Comparison of ENCODE assay signal across 8 cellular contexts in the genomic region with DNA sequence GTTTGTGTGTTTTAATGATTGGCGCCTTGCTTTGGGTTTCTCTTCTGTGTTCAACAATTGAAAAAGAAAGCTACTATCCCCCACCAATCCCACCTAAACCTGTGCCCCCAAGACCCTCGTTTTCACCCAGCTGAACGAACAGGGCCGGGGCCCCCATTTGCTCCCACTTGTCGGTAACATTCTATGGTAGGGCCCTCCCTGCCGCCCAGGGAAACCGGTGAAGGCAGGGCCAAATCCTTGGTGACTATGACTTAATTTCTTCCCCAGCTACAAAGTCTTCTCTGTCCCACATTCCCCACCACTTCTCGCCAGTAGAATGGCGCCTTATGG. TPM values are rescaled to one million over a fixed set of nuclear protein-coding genes. Genes with fewer than 3 reads are reported as not detected.
DNase-seq lines count a peak whose midpoint lies in the region; ATAC-seq and TF ChIP-seq lines count a peak whose summit lies in the region.

No MANE protein-coding gene starts in this region.

- no peaks in the 10 kb centered on the region for H3K9me3 ChIP-seq in DOHH2 (ENCODE audit: control insufficient read depth, insufficient read depth, low read length)
- H3K9me3 ChIP-seq in Panc1 (ENCODE audit: control insufficient read depth, insufficient read depth, low read depth, low read length), result no peaks in the 10 kb centered on the region
- H3K9me3 ChIP-seq in neutrophil, result no peaks in the 10 kb centered on the region

- in situ Hi-C loops in Panc1 (cut with HindIII; ENCODE audit: low pct_unique_long_range_greater_than_20kb, low sequenced_read_pairs), result no loop called here
- in situ Hi-C loops in GM13976 (cut with MboI; ENCODE audit: low sequenced_read_pairs, unreplicated experiment), result no loop called here
- in situ Hi-C loops in KBM-7 (cut with MboI; ENCODE audit: low pct_unique_long_range_greater_than_20kb, low sequenced_read_pairs), result no loop called here

- no peak for TF ChIP-seq CTCF in DOHH2 (IDR thresholded peaks at IDR 0.05; ENCODE audit: low read depth, low read length, poor library complexity, severe bottlenecking)
- no peak for TF ChIP-seq CTCF in Panc1 (IDR thresholded peaks at IDR 0.05)
- TF ChIP-seq CTCF in endothelial cell (IDR thresholded peaks at IDR 0.05; ENCODE audit: unreplicated experiment), result no peak
- no peak for TF ChIP-seq CTCF in neutrophil (IDR thresholded peaks at IDR 0.05)
- no peak for TF ChIP-seq CTCF in GM13976 (IDR thresholded peaks at IDR 0.05; ENCODE audit: borderline replicate concordance, control extremely low read depth, extremely low read depth, insufficient read depth, missing control alignments)

- H3K27me3 ChIP-seq in DOHH2 (ENCODE audit: control insufficient read depth, low read length) (no peaks in the 10 kb centered on the region), Panc1 (ENCODE audit: control insufficient read depth, insufficient read depth, low read length) (no peaks in the 10 kb centered on the region), neutrophil (no peaks in the 10 kb centered on the region)

- peaks cover 6% of the 10 kb centered on the region for H3K27me3 Mint-ChIP-seq in endothelial cell (ENCODE audit: unreplicated experiment)

- no peaks in the 10 kb centered on the region for H3K9me3 Mint-ChIP-seq in endothelial cell (ENCODE audit: unreplicated experiment)

- H3K36me3 ChIP-seq in DOHH2 (ENCODE audit: control insufficient read depth, low read length) (peaks cover 55% of the 10 kb centered on the region), Panc1 (ENCODE audit: control insufficient read depth, insufficient read depth, low read length) (peaks cover 40% of the 10 kb centered on the region), neutrophil (peaks cover 32% of the 10 kb centered on the region)

- peak overlapping the region; percentile 93 for H3K27ac Mint-ChIP-seq in endothelial cell (ENCODE audit: unreplicated experiment)

- peaks cover 26% of the 10 kb centered on the region for H3K4me1 Mint-ChIP-seq in endothelial cell (ENCODE audit: unreplicated experiment)

- H3K9me2 ChIP-seq in DOHH2 (replicated peaks; ENCODE audit: control insufficient read depth, low read length), result no peaks in the 10 kb centered on the region

- 0 out of 2 replicates have a peak, but pooled peaks cover 3% of the 10 kb centered on the region for H4K20me1 ChIP-seq in DOHH2 (ENCODE audit: control insufficient read depth, insufficient read depth, low read depth, low read length)

- H3K36me3 Mint-ChIP-seq in endothelial cell (ENCODE audit: low read depth, unreplicated experiment), result peaks cover 29% of the 10 kb centered on the region

- CTCF ChIA-PET in Panc1 (lab: Charles Lee), result interaction anchor here (0.6 kb wide), 1 partner anchor 12 kb away, joined by 4 read pairs; no protein-coding TSS in a partner anchor

- ATAC-seq in Panc1, result 0 out of 2 replicates have a peak, but pooled peaks have one; percentile 4

- H3F3A ChIP-seq in DOHH2 (ENCODE audit: control insufficient read depth, insufficient read depth), result peaks cover 9% of the 10 kb centered on the region

- DNase-seq in Panc1 (ENCODE audit: low read depth, low spot score) (no peak), endothelial cell (ENCODE audit: low spot score) (no peak), A172 (ENCODE audit: low spot score) (no peak), GM13976 (ENCODE audit: low spot score) (no peak), KBM-7 (no peak), NCI-H1694 treated with DMSO at 0.1 percent for 48 hours (lab: John Stamatoyannopoulos, UW) (no peak)

- POLR2A ChIA-PET in Panc1 (lab: Charles Lee), result no interaction called here

- H3K79me2 ChIP-seq in DOHH2 (ENCODE audit: control insufficient read depth, low read length), result peaks cover 60% of the 10 kb centered on the region

- H3K4me2 ChIP-seq in DOHH2 (ENCODE audit: low read length), result peak overlapping the region; percentile 90

- H3K4me1 ChIP-seq in DOHH2 (ENCODE audit: control insufficient read depth, low read length), result peaks cover 31% of the 10 kb centered on the region
- peaks cover 21% of the 10 kb centered on the region for H3K4me1 ChIP-seq in Panc1 (ENCODE audit: control insufficient read depth, insufficient read depth, low read length)
- H3K4me1 ChIP-seq in neutrophil (ENCODE audit: control insufficient read depth in 1 of 2, insufficient read depth in 1 of 2, low read depth in 1 of 2, low read length in 1 of 2), result peaks cover 38% of the 10 kb centered on the region in 2 experiments

- peak overlapping the region; percentile 99 for H3K4me3 Mint-ChIP-seq in endothelial cell (ENCODE audit: unreplicated experiment)

- H3K27ac ChIP-seq in DOHH2 (ENCODE audit: low read depth, low read length), result peak overlapping the region; percentile 74
- peak overlapping the region; percentile 98 for H3K27ac ChIP-seq in Panc1 (ENCODE audit: low read length)
- peak overlapping the region; percentile 86 for H3K27ac ChIP-seq in neutrophil

- peak overlapping the region; percentile 90 for H3K4me3 ChIP-seq in DOHH2 (ENCODE audit: low read length)
- peak overlapping the region; percentile 94 to 99 for H3K4me3 ChIP-seq in Panc1 (ENCODE audit: low read depth in 2 of 2, low read length in 2 of 2)
- peak overlapping the region; percentile 80 to 94 for H3K4me3 ChIP-seq in neutrophil (ENCODE audit: low read depth in 1 of 2, low read length in 1 of 2)

- BruUV-seq in Panc1 (replicated peaks; lab: Mats Ljungman, UMichigan), result TSS peak; percentile 98

- intact Hi-C loops in Panc1 (cut with micrococcal nuclease; ENCODE audit: unreplicated experiment), result no loop called here

RNA-seq across cellular contexts. Expression of a gene that starts 0.6 kb away (rescaled TPM):
- 231 TPM for total RNA-seq in Panc1 (2021; ENCODE audit: unreplicated experiment)
- 251 TPM for polyA plus RNA-seq in Panc1 (2012; ENCODE audit: insufficient read length)
- 168 TPM for total RNA-seq in endothelial cell (ENCODE audit: unreplicated experiment)
- total RNA-seq in A172 (2014; rRNA removed; shearing (Covaris generic)), result 33.0 and 38.5 TPM in 2 replicates

RNA-seq across cellular contexts. Expression of a gene that starts 19.2 kb away (rescaled TPM):
- total RNA-seq in Panc1 (2021; ENCODE audit: unreplicated experiment), result 12.2 TPM
- polyA plus RNA-seq in Panc1 (2012; ENCODE audit: insufficient read length), result 9.6 TPM
- 1.8 TPM for total RNA-seq in endothelial cell (ENCODE audit: unreplicated experiment)
- total RNA-seq in A172 (2014; rRNA removed; shearing (Covaris generic)), result not detected in 2 replicates

RNA-seq across cellular contexts. Expression of a gene that starts 29.6 kb away (rescaled TPM):
- total RNA-seq in Panc1 (2021; ENCODE audit: unreplicated experiment), result 55.6 TPM
- 20.5 TPM for polyA plus RNA-seq in Panc1 (2012; ENCODE audit: insufficient read length)
- 9.7 TPM for total RNA-seq in endothelial cell (ENCODE audit: unreplicated experiment)
- total RNA-seq in A172 (2014; rRNA removed; shearing (Covaris generic)), result 48.4 and 56.8 TPM in 2 replicates

RNA-seq across cellular contexts. Expression of a gene that starts 39.9 kb away (rescaled TPM):
- total RNA-seq in Panc1 (2021; ENCODE audit: unreplicated experiment) (85.5 TPM), endothelial cell (ENCODE audit: unreplicated experiment) (63.7 TPM)
- 77.4 TPM for polyA plus RNA-seq in Panc1 (2012; ENCODE audit: insufficient read length)
- 118 and 119 TPM in 2 replicates for total RNA-seq in A172 (2014; rRNA removed; shearing (Covaris generic))

RNA-seq across cellular contexts. Expression of a gene that starts 40.1 kb away (rescaled TPM):
- total RNA-seq in Panc1 (2021; ENCODE audit: unreplicated experiment) (63.1 TPM), endothelial cell (ENCODE audit: unreplicated experiment) (39.0 TPM)
- polyA plus RNA-seq in Panc1 (2012; ENCODE audit: insufficient read length), result 48.7 TPM
- 35.0 and 37.8 TPM in 2 replicates for total RNA-seq in A172 (2014; rRNA removed; shearing (Covaris generic))
